20 cellular contexts compared by ENCODE assay signal in genomic region chr10:100620087-100620835, GRCh38.
"Had no signal": no experiment of that assay in that cellular context is flagged by ENCODE, and none has a peak within 500 bp of the region (broad histone marks: within the 10 kb centered on the region; RNA-seq: fewer than 3 reads in every experiment).

No MANE protein-coding gene starts in this region.

- H3K4me1 ChIP-seq: colonic mucosa, foreskin keratinocyte, gastroesophageal sphincter, heart right ventricle, left lung, lower lobe of right lung had no signal

- H3K4me3 ChIP-seq: colonic mucosa, esophagus muscularis mucosa, gastroesophageal sphincter, heart right ventricle, left lung, lower lobe of right lung, mucosa of descending colon had no signal

- H3K27ac Mint-ChIP-seq: dendritic cell treated with granulocyte-macrophage colony-stimulating factor and Interleukin-4, amounts not matched to agents 40 ng/mL and 50 ng/mL, for 4 days; effector memory CD8-positive, alpha-beta T cell; mesothelial cell of epicardium; naive B cell had no signal

- H3K4me3 Mint-ChIP-seq: dendritic cell treated with granulocyte-macrophage colony-stimulating factor and Interleukin-4, amounts not matched to agents 40 ng/mL and 50 ng/mL, for 4 days; effector memory CD8-positive, alpha-beta T cell; mesothelial cell of epicardium; naive B cell had no signal

- DNase-seq: colonic mucosa; cortex of kidney; effector CD8-positive, alpha-beta T cell; effector memory CD8-positive, alpha-beta T cell; foreskin keratinocyte; glutamatergic neuron; head of caudate nucleus; heart right ventricle; hippocampal formation; left colon; left lung; left ventricle myocardium superior; lower lobe of right lung; mesenchymal stem cell; mucosa of descending colon; naive B cell had no signal

- H3K36me3 Mint-ChIP-seq: mesothelial cell of epicardium had no signal

- H3K9me3 ChIP-seq: colonic mucosa, esophagus muscularis mucosa, gastroesophageal sphincter, heart right ventricle, left lung, lower lobe of right lung, mucosa of descending colon had no signal

- H3K9me3 Mint-ChIP-seq: dendritic cell treated with granulocyte-macrophage colony-stimulating factor and Interleukin-4, amounts not matched to agents 40 ng/mL and 50 ng/mL, for 4 days; effector memory CD8-positive, alpha-beta T cell; mesothelial cell of epicardium; naive B cell had no signal

- H3K36me3 ChIP-seq: colonic mucosa, esophagus muscularis mucosa, gastroesophageal sphincter, heart right ventricle, left lung, lower lobe of right lung had no signal

- H3K4me1 Mint-ChIP-seq: mesothelial cell of epicardium had no signal

- H3K27ac ChIP-seq: colonic mucosa, esophagus muscularis mucosa, foreskin keratinocyte, gastroesophageal sphincter, heart right ventricle, left lung, lower lobe of right lung had no signal
